In genomic region chr22:42841444-42841843, GRCh38 we compare ENCODE assay signal across 19 cellular contexts. TPM values are rescaled to one million over a fixed set of nuclear protein-coding genes. Genes with fewer than 3 reads are reported as not detected.
DNase-seq lines count a peak whose midpoint lies in the region; ATAC-seq, FAIRE-seq and TF ChIP-seq lines count a peak whose summit lies in the region.
"Had no signal": no experiment of that assay in that cellular context is flagged by ENCODE, and none has a peak within 500 bp of the region (broad histone marks: within the 10 kb centered on the region; RNA-seq: fewer than 3 reads in every experiment).

No MANE protein-coding gene starts in this region.

- no peak for ATAC-seq in HG03139 (IDR thresholded peaks at IDR 0.05; ENCODE audit: unreplicated experiment)
- ATAC-seq in CD8-positive, alpha-beta T cell, result no peak
- ATAC-seq: activated CD4-positive, alpha-beta T cell treated with anti-CD3 and anti-CD28 coated beads for 36 hours; left lung; mucosa of descending colon; right lobe of liver had no signal

- peaks cover 26% of the 10 kb centered on the region for H3K79me2 ChIP-seq in astrocyte (ENCODE audit: insufficient read depth, low read length)

- DNase-seq in AG04450 (ENCODE audit: low read depth, low spot score) (no peak), HFFc6 (peak; percentile 75), astrocyte (ENCODE audit: low read depth) (peak; percentile 72), immature natural killer cell (no peak), endothelial cell (ENCODE audit: low spot score) (no peak)
- no peak for DNase-seq in CD8-positive, alpha-beta T cell
- DNase-seq in activated CD4-positive, alpha-beta memory T cell treated with anti-CD3 and anti-CD28 coated beads for 36 hours, result no peak
- DNase-seq: activated CD4-positive, alpha-beta T cell treated with anti-CD3 and anti-CD28 coated beads for 36 hours; activated naive CD4-positive, alpha-beta T cell treated with anti-CD3 and anti-CD28 coated beads for 36 hours; COR-L47; left lung; mucosa of descending colon; NCI-H1930; NCI-H524 treated with DMSO at 0.1 percent for 48 hours; SJCRH30; substantia nigra; T-helper 9 cell had no signal

- H3K9me3 ChIP-seq in AG04450 (ENCODE audit: control insufficient read depth, insufficient read depth, low read length) (no peaks in the 10 kb centered on the region), astrocyte (ENCODE audit: insufficient read depth, low read depth, low read length) (no peaks in the 10 kb centered on the region)
- no peaks in the 10 kb centered on the region for H3K9me3 ChIP-seq in CD8-positive, alpha-beta T cell (ENCODE audit: low read length)
- H3K9me3 ChIP-seq: left lung, mucosa of descending colon, right lobe of liver, SJCRH30 had no signal

- no peak overlapping the region for H2AFZ ChIP-seq in astrocyte (ENCODE audit: low read depth, low read length)

- no peaks in the 10 kb centered on the region; the same call in 1 of the 2 replicates for H3K27me3 Mint-ChIP-seq in HFFc6 (ENCODE audit: insufficient read depth)
- H3K27me3 Mint-ChIP-seq in astrocyte (ENCODE audit: low read depth, unreplicated experiment), result no peaks in the 10 kb centered on the region
- peaks cover 0 to 2% (median 2%) of the 10 kb centered on the region in 3 donors for H3K27me3 Mint-ChIP-seq in immature natural killer cell (ENCODE audit: low read depth in 3 of 3)
- H3K27me3 Mint-ChIP-seq in CD8-positive, alpha-beta T cell (ENCODE audit: low read depth), result no peaks in the 10 kb centered on the region
- no peaks in the 10 kb centered on the region for H3K27me3 Mint-ChIP-seq in endothelial cell (ENCODE audit: unreplicated experiment)
- no peaks in the 10 kb centered on the region for H3K27me3 Mint-ChIP-seq in activated CD4-positive, alpha-beta memory T cell treated with anti-CD3 and anti-CD28 coated beads for 36 hours
- H3K27me3 Mint-ChIP-seq: activated CD4-positive, alpha-beta T cell treated with anti-CD3 and anti-CD28 coated beads for 36 hours had no signal

- H3K27me3 ChIP-seq in AG04450 (ENCODE audit: control insufficient read depth, insufficient read depth, low read length) (no peaks in the 10 kb centered on the region), astrocyte (ENCODE audit: insufficient read depth, low read length) (no peaks in the 10 kb centered on the region)
- H3K27me3 ChIP-seq in CD8-positive, alpha-beta T cell (ENCODE audit: insufficient read depth, low read length), result no peaks in the 10 kb centered on the region
- H3K27me3 ChIP-seq: left lung, right lobe of liver, SJCRH30 had no signal

- TF ChIP-seq CTCF in AG04450 (IDR thresholded peaks at IDR 0.05; ENCODE audit: low read depth, low read length) (no peak), HFFc6 (IDR thresholded peaks at IDR 0.05) (no peak), astrocyte (IDR thresholded peaks at IDR 0.05; ENCODE audit: insufficient read depth, low read depth, low read length) (no peak), endothelial cell (IDR thresholded peaks at IDR 0.05; ENCODE audit: unreplicated experiment) (no peak)
- no peak for TF ChIP-seq CTCF in CD8-positive, alpha-beta T cell (IDR thresholded peaks at IDR 0.05)

- H3K4me3 ChIP-seq in AG04450 (ENCODE audit: low read depth, low read length), result no peak overlapping the region
- H3K4me3 ChIP-seq in astrocyte (ENCODE audit: insufficient read depth, low read depth, low read length), result no peak overlapping the region
- H3K4me3 ChIP-seq in CD8-positive, alpha-beta T cell (ENCODE audit: low read depth, low read length), result no peak overlapping the region
- H3K4me3 ChIP-seq: left lung, mucosa of descending colon, right lobe of liver, SJCRH30 had no signal

- FAIRE-seq in astrocyte (lab: Jason Lieb, UNC), result peak; percentile 89

- CTCF ChIA-PET in AG04450 (lab: Charles Lee), result interaction anchor here (0.6 to 1.1 kb wide), 3 partner anchors 21 to 193 kb away, joined by 3 read pairs; no protein-coding TSS in a partner anchor
- CTCF ChIA-PET in CD8-positive, alpha-beta T cell (lab: Charles Lee), result interaction anchor here (0.7 to 1.5 kb wide), 2 partner anchors 10 to 1502 kb away, joined by 3 to 4 read pairs; no protein-coding TSS in a partner anchor
- CTCF ChIA-PET in activated CD4-positive, alpha-beta memory T cell treated with anti-CD3 and anti-CD28 coated beads for 36 hours (lab: Charles Lee), result interaction anchor here (0.9 kb wide), 1 partner anchor 15 kb away, joined by 3 read pairs; no protein-coding TSS in a partner anchor

- H3K4me1 Mint-ChIP-seq in HFFc6 (ENCODE audit: low read depth) (peaks cover 56% of the 10 kb centered on the region), astrocyte (ENCODE audit: low read depth, unreplicated experiment) (peaks cover 22% of the 10 kb centered on the region), immature natural killer cell (peaks cover 35 to 44% of the 10 kb centered on the region in 2 donors), endothelial cell (ENCODE audit: unreplicated experiment) (no peaks in the 10 kb centered on the region)
- H3K4me1 Mint-ChIP-seq in CD8-positive, alpha-beta T cell (ENCODE audit: low read depth), result peaks cover 20% of the 10 kb centered on the region
- peaks cover 14% of the 10 kb centered on the region for H3K4me1 Mint-ChIP-seq in activated CD4-positive, alpha-beta memory T cell treated with anti-CD3 and anti-CD28 coated beads for 36 hours (ENCODE audit: low read depth)

- peaks cover 18% of the 10 kb centered on the region for H3K36me3 ChIP-seq in astrocyte (ENCODE audit: insufficient read depth, low read length)
- peaks cover 1% of the 10 kb centered on the region for H3K36me3 ChIP-seq in CD8-positive, alpha-beta T cell (ENCODE audit: insufficient read depth, low read length)

- intact Hi-C loops in CD8-positive, alpha-beta T cell (cut with DNase I, micrococcal nuclease), result no loop called here
- intact Hi-C loops in activated CD4-positive, alpha-beta memory T cell treated with anti-CD3 and anti-CD28 coated beads for 36 hours (cut with micrococcal nuclease), result no loop called here

- peaks cover 67% of the 10 kb centered on the region for H4K20me1 ChIP-seq in astrocyte (ENCODE audit: insufficient read depth, low read length)

- H3K9me3 Mint-ChIP-seq in HFFc6, result no peaks in the 10 kb centered on the region
- no peaks in the 10 kb centered on the region for H3K9me3 Mint-ChIP-seq in astrocyte (ENCODE audit: unreplicated experiment)
- H3K9me3 Mint-ChIP-seq in immature natural killer cell, result no peaks in the 10 kb centered on the region
- H3K9me3 Mint-ChIP-seq in CD8-positive, alpha-beta T cell, result no peaks in the 10 kb centered on the region
- no peaks in the 10 kb centered on the region for H3K9me3 Mint-ChIP-seq in endothelial cell (ENCODE audit: unreplicated experiment)
- H3K9me3 Mint-ChIP-seq in activated CD4-positive, alpha-beta memory T cell treated with anti-CD3 and anti-CD28 coated beads for 36 hours, result no peaks in the 10 kb centered on the region
- H3K9me3 Mint-ChIP-seq: activated naive CD4-positive, alpha-beta T cell treated with anti-CD3 and anti-CD28 coated beads for 36 hours had no signal

- H3K27ac ChIP-seq in AG04450 (ENCODE audit: low read depth, low read length) (peak overlapping the region; percentile 12), astrocyte (ENCODE audit: low read depth, low read length) (peak overlapping the region; percentile 49)
- H3K27ac ChIP-seq in CD8-positive, alpha-beta T cell (ENCODE audit: low read depth, low read length), result no peak overlapping the region
- H3K27ac ChIP-seq: left lung, right lobe of liver, SJCRH30 had no signal

- H3K9ac ChIP-seq in astrocyte (ENCODE audit: low read length), result peak overlapping the region; percentile 36

- H3K36me3 Mint-ChIP-seq in HFFc6 (ENCODE audit: low read depth), result peaks cover 48% of the 10 kb centered on the region
- H3K36me3 Mint-ChIP-seq in astrocyte (ENCODE audit: low read depth, unreplicated experiment), result peaks cover 23% of the 10 kb centered on the region
- H3K36me3 Mint-ChIP-seq in immature natural killer cell, result peaks cover 20 to 44% (median 32%) of the 10 kb centered on the region in 3 donors
- H3K36me3 Mint-ChIP-seq in CD8-positive, alpha-beta T cell, result peaks cover 66% of the 10 kb centered on the region
- peaks cover 32% of the 10 kb centered on the region for H3K36me3 Mint-ChIP-seq in endothelial cell (ENCODE audit: low read depth, unreplicated experiment)
- H3K36me3 Mint-ChIP-seq in activated CD4-positive, alpha-beta memory T cell treated with anti-CD3 and anti-CD28 coated beads for 36 hours, result peaks cover 15% of the 10 kb centered on the region

- H3K4me3 Mint-ChIP-seq in HFFc6 (peak overlapping the region; percentile 52), astrocyte (ENCODE audit: unreplicated experiment) (no peak overlapping the region), immature natural killer cell (no peak overlapping the region), endothelial cell (ENCODE audit: unreplicated experiment) (no peak overlapping the region)
- no peak overlapping the region for H3K4me3 Mint-ChIP-seq in CD8-positive, alpha-beta T cell
- no peak overlapping the region for H3K4me3 Mint-ChIP-seq in activated CD4-positive, alpha-beta memory T cell treated with anti-CD3 and anti-CD28 coated beads for 36 hours
- H3K4me3 Mint-ChIP-seq: activated CD4-positive, alpha-beta T cell treated with anti-CD3 and anti-CD28 coated beads for 36 hours; activated naive CD4-positive, alpha-beta T cell treated with anti-CD3 and anti-CD28 coated beads for 36 hours had no signal

- peak overlapping the region; percentile 81 for H3K27ac Mint-ChIP-seq in HFFc6
- no peak overlapping the region for H3K27ac Mint-ChIP-seq in astrocyte (ENCODE audit: unreplicated experiment)
- H3K27ac Mint-ChIP-seq in immature natural killer cell, result peak overlapping the region in 4 of 6 donors; percentile 8 to 43 (median 16)
- no peak overlapping the region for H3K27ac Mint-ChIP-seq in CD8-positive, alpha-beta T cell
- no peak overlapping the region for H3K27ac Mint-ChIP-seq in endothelial cell (ENCODE audit: unreplicated experiment)
- H3K27ac Mint-ChIP-seq in activated CD4-positive, alpha-beta memory T cell treated with anti-CD3 and anti-CD28 coated beads for 36 hours, result no peak overlapping the region
- H3K27ac Mint-ChIP-seq: activated CD4-positive, alpha-beta T cell treated with anti-CD3 and anti-CD28 coated beads for 36 hours; activated naive CD4-positive, alpha-beta T cell treated with anti-CD3 and anti-CD28 coated beads for 36 hours had no signal

- peak overlapping the region; percentile 59 for H3K4me2 ChIP-seq in astrocyte (ENCODE audit: low read length)

- peaks cover 27% of the 10 kb centered on the region for H3K4me1 ChIP-seq in astrocyte (ENCODE audit: insufficient read depth, low read length)
- H3K4me1 ChIP-seq in CD8-positive, alpha-beta T cell (ENCODE audit: insufficient read depth, low read length), result no peaks in the 10 kb centered on the region
- H3K4me1 ChIP-seq: left lung, right lobe of liver, SJCRH30 had no signal

- POLR2A ChIA-PET in AG04450 (lab: Yijun Ruan, JAX), result interaction anchor here (0.7 to 1.2 kb wide), 6 partner anchors 12 to 248 kb away, joined by 3 to 14 read pairs (median 6); partner anchors contain the start of gene ARFGAP3
- POLR2A ChIA-PET in CD8-positive, alpha-beta T cell (lab: Charles Lee), result interaction anchor here (1.0 kb wide), 1 partner anchor 15 kb away, joined by 3 read pairs; no protein-coding TSS in a partner anchor
- POLR2A ChIA-PET in activated CD4-positive, alpha-beta memory T cell treated with anti-CD3 and anti-CD28 coated beads for 36 hours (lab: Charles Lee), result interaction anchor here (0.6 kb wide), 1 partner anchor 44 kb away, joined by 6 read pairs; no protein-coding TSS in a partner anchor

RNA-seq across cellular contexts. Expression of gene ARFGAP3, which starts 15.6 kb away (rescaled TPM):
- polyA plus RNA-seq in AG04450 (2011; rRNA removed) (54.2 and 69.4 TPM in 2 replicates), immature natural killer cell (10 to 100 TPM; 58.3 to 63.7 (median 60.6) TPM)
- 39.8 and 42.8 TPM in 2 replicates for polyA minus RNA-seq in AG04450 (2011; rRNA and poly(A)+ RNA removed)
- 10 to 100 TPM; 62.6 to 77.7 (median 66.8) TPM for total RNA-seq in HFFc6 (2021; fragmentation: NEBNext Ultra II Directional; extraction: Animal tissue kit (Norgen Biotek cat#: 25700))
- total RNA-seq in astrocyte (59.5 and 64.1 TPM in 2 replicates), endothelial cell (ENCODE audit: unreplicated experiment) (29.8 TPM)
- total RNA-seq in CD8-positive, alpha-beta T cell, result 10 to 100 TPM; 25.4 TPM
- total RNA-seq in activated CD4-positive, alpha-beta memory T cell treated with anti-CD3 and anti-CD28 coated beads for 36 hours, result 10 to 100 TPM; 40.6 to 45.5 TPM

Comparison
In these comparisons a context has a peak if more than half of its experiments do, and no peak if none do; other contexts are left out.
1. DNase-seq: peak in HFFc6 (single experiment) and astrocyte (single experiment); none in AG04450 (single experiment), immature natural killer cell (0 of 3), CD8-positive, alpha-beta T cell (0 of 7), endothelial cell (single experiment) and activated CD4-positive, alpha-beta memory T cell treated with anti-CD3 and anti-CD28 coated beads for 36 hours (single experiment).
2. H3K27ac Mint-ChIP-seq: peak in HFFc6 (single experiment) and immature natural killer cell (4 of 6); none in astrocyte (single experiment), CD8-positive, alpha-beta T cell (single experiment), endothelial cell (single experiment) and activated CD4-positive, alpha-beta memory T cell treated with anti-CD3 and anti-CD28 coated beads for 36 hours (single experiment).